ENCODE assay signal across 9 cellular contexts in the genomic region with DNA sequence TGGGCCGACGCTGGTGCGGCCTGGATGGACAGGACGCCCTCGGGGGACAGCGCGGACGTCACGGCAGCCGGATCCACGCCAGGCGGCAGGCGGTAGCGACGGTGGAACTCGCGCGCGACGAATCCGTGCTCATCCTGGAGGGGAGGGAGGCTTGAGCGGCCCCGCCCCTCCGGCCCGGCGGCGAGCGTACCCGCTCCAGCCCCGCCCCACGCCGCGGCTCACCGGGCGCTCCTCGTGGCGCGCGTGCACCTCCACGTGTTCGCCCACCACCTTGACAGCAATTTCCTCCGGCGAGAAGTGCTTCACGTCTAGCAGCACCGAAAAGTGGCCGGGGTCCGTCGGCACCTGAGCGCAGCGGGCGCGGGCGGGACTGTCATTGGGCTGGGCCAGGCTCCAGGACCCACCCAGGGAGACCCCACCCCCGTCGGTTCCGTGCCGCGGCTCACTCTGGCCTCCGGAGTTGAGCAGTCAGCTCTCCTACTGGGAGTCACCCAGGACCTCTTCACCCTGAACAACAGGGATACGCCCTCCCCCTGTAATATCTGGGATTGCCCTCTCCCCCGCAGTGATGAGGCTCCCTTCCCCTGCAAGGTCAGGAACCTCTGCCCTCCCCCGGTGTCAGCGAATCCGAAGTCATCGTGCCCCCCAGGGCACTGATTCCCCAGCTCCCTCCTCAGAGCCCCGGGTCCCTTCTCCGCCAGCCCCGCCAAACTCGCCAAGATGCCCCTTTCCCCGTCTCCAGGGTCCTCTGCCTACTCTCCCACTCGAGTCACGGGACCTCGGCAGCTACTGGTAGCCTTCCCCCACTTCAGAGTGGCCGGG. TPM values are rescaled to one million over a fixed set of nuclear protein-coding genes. Genes with fewer than 3 reads are reported as not detected.
A peak's percentile ranks its signal among the peaks of the same experiment; 100 is the strongest.
DNase-seq lines count a peak whose midpoint lies in the region; ATAC-seq and FAIRE-seq lines count a peak whose summit lies in the region.
"Had no signal": no experiment of that assay in that cellular context is flagged by ENCODE, and none has a peak within 500 bp of the region (broad histone marks: within the 10 kb centered on the region; RNA-seq: fewer than 3 reads in every experiment).

No MANE protein-coding gene starts in this region.

- H3K9ac ChIP-seq in adipocyte (ENCODE audit: low read length) (peak overlapping the region; percentile 100), iPS-20b (ENCODE audit: low read depth, low read length) (no peak overlapping the region; the same call in 1 of the 2 replicates)
- H3K9ac ChIP-seq: KMS-11 had no signal

- ATAC-seq in HG02970 (IDR thresholded peaks at IDR 0.05; ENCODE audit: low FRiP score, unreplicated experiment) (no peak), HG02623 (IDR thresholded peaks at IDR 0.05; ENCODE audit: unreplicated experiment) (no peak)

- H3K9me3 ChIP-seq in adipocyte (ENCODE audit: control insufficient read depth, low read length) (no peaks in the 10 kb centered on the region), iPS-20b (ENCODE audit: insufficient read depth, low read depth, low read length) (no peaks in the 10 kb centered on the region)

- peaks cover 25% of the 10 kb centered on the region for H3K36me3 ChIP-seq in adipocyte (ENCODE audit: control insufficient read depth, insufficient read depth, low read length, severe bottlenecking)
- peaks cover 12% of the 10 kb centered on the region; the same call in 1 of the 2 replicates for H3K36me3 ChIP-seq in iPS-20b (ENCODE audit: insufficient read depth, low read depth, low read length)

- DNase-seq in NCI-H460 (ENCODE audit: extremely low read depth, low read depth): peak; percentile 42
- no peak for DNase-seq in adipocyte (ENCODE audit: low read depth)
- DNase-seq in stimulated activated CD4-positive, alpha-beta T cell treated with anti-CD3 and anti-CD28 coated beads, Interleukin-15, amount 100 ng/mL, for 1 hour (ENCODE audit: low read depth in 1 of 2, low spot score in 1 of 2): peak; percentile 31 to 48
- DNase-seq in NCI-H526 treated with DMSO at 0.1 percent for 48 hours (lab: John Stamatoyannopoulos, UW): no peak
- no peak for DNase-seq in GM19239 (ENCODE audit: insufficient read length, low spot score)

- no peaks in the 10 kb centered on the region for H3K27me3 ChIP-seq in adipocyte (replicated peaks; ENCODE audit: control insufficient read depth, insufficient read depth, low read length)
- peaks cover 17% of the 10 kb centered on the region; the same call in 1 of the 2 replicates for H3K27me3 ChIP-seq in iPS-20b (ENCODE audit: insufficient read depth, low read length)

- peak overlapping the region; percentile 98 for H3K4me3 ChIP-seq in adipocyte (ENCODE audit: low read length)
- H3K4me3 ChIP-seq in iPS-20b (ENCODE audit: low read length): peak overlapping the region; percentile 100; the same call in 1 of the 2 replicates

- H3K4me1 ChIP-seq in adipocyte (ENCODE audit: control insufficient read depth, insufficient read depth, low read length) (peaks cover 27% of the 10 kb centered on the region), iPS-20b (ENCODE audit: insufficient read depth, low read length) (peaks cover 3% of the 10 kb centered on the region; the same call in 1 of the 2 replicates)

- H3K27ac ChIP-seq in iPS-20b (ENCODE audit: low read length): no peak overlapping the region
- H3K27ac ChIP-seq: KMS-11 had no signal

- FAIRE-seq in GM19239 (lab: Jason Lieb, UNC): no peak

RNA-seq across cellular contexts. Expression of a gene that starts 1.1 kb away (rescaled TPM):
- 3.7 and 6.7 TPM in 2 replicates for total RNA-seq in NCI-H460 (2014; rRNA removed; shearing (Covaris generic))
- polyA plus RNA-seq in NCI-H460 (2014; cell fraction: nucleus; rRNA removed): 10.4 and 16.0 TPM in 2 replicates

RNA-seq across cellular contexts. Expression of a gene that starts 2.2 kb away (rescaled TPM):
- 7.4 and 8.0 TPM in 2 replicates for total RNA-seq in NCI-H460 (2014; rRNA removed; shearing (Covaris generic))
- polyA plus RNA-seq in NCI-H460 (2014; cell fraction: nucleus; rRNA removed): 30.8 and 31.7 TPM in 2 replicates

RNA-seq across cellular contexts. Expression of a gene that starts 7.4 kb away (rescaled TPM):
- total RNA-seq in NCI-H460 (2014; rRNA removed; shearing (Covaris generic)): 7.0 and 8.4 TPM in 2 replicates
- 25.4 and 28.2 TPM in 2 replicates for polyA plus RNA-seq in NCI-H460 (2014; cell fraction: nucleus; rRNA removed)

RNA-seq across cellular contexts. Expression of a gene that starts 10.3 kb away (rescaled TPM):
- total RNA-seq in NCI-H460 (2014; rRNA removed; shearing (Covaris generic)): 63.8 and 70.6 TPM in 2 replicates
- polyA plus RNA-seq in NCI-H460 (2014; cell fraction: nucleus; rRNA removed): 31.5 and 53.0 TPM in 2 replicates

RNA-seq across cellular contexts. Expression of a gene that starts 10.5 kb away (rescaled TPM):
- 21.0 and 21.8 TPM in 2 replicates for total RNA-seq in NCI-H460 (2014; rRNA removed; shearing (Covaris generic))
- polyA plus RNA-seq in NCI-H460 (2014; cell fraction: nucleus; rRNA removed): 52.1 and 79.4 TPM in 2 replicates

Comparison
In these comparisons a context has a peak if more than half of its experiments do, and no peak if none do; other contexts are left out.
1. DNase-seq: peak in NCI-H460 (single experiment) and stimulated activated CD4-positive, alpha-beta T cell treated with anti-CD3 and anti-CD28 coated beads, Interleukin-15, amount 100 ng/mL, for 1 hour (2 of 2); none in adipocyte (single experiment), NCI-H526 treated with DMSO at 0.1 percent for 48 hours (single experiment) and GM19239 (single experiment).